1 cellular context compared by ENCODE assay signal in the genomic region with DNA sequence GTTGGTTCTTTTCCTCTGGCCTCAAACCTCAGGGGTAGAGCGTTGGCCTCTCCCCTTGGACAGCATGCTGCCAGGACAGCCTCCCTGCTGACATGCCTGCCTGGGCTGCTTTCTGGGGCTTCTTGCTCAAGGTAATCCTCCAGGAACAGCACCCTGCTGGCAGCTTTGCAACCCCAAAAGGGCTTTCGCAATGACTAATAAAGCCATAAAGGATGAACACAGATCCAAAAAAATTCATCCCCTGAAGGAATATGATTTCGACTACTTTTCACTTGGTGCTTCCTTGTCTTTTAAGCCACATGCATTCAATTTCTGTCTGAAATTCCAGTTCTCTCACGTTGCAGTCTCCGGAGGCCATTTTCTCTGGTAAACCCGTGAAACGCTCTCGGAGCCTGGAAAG.
TF ChIP-seq lines count a peak whose summit lies in the region.

No MANE protein-coding gene starts in this region.

TF ChIP-seq in GM23338, 12 proteins besides CTCF, POLR2A, EP300 and RAD21:
- TF ChIP-seq ZNF114 (CRISPR knock-in tag; IDR thresholded peaks at IDR 0.05) (no peak), STAT1 (IDR thresholded peaks at IDR 0.05; ENCODE audit: unreplicated experiment) (no peak), ZNF331 (CRISPR knock-in tag; IDR thresholded peaks at IDR 0.05; ENCODE audit: low read depth) (no peak), EZH2 (IDR thresholded peaks at IDR 0.05; ENCODE audit: low read depth, unreplicated experiment) (no peak), JUNB (IDR thresholded peaks at IDR 0.05; ENCODE audit: unreplicated experiment) (no peak), NANOG (IDR thresholded peaks at IDR 0.05; ENCODE audit: borderline replicate concordance) (no peak), CREB1 (CRISPR knock-in tag; IDR thresholded peaks at IDR 0.05; ENCODE audit: low read depth) (no peak), EZH2phosphoT487 (IDR thresholded peaks at IDR 0.05; ENCODE audit: unreplicated experiment) (no peak)
- TF ChIP-seq, protein P1, sequence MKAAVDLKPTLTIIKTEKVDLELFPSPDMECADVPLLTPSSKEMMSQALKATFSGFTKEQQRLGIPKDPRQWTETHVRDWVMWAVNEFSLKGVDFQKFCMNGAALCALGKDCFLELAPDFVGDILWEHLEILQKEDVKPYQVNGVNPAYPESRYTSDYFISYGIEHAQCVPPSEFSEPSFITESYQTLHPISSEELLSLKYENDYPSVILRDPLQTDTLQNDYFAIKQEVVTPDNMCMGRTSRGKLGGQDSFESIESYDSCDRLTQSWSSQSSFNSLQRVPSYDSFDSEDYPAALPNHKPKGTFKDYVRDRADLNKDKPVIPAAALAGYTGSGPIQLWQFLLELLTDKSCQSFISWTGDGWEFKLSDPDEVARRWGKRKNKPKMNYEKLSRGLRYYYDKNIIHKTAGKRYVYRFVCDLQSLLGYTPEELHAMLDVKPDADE (IDR thresholded peaks at IDR 0.05) = no peak
- TF ChIP-seq, protein P2, sequence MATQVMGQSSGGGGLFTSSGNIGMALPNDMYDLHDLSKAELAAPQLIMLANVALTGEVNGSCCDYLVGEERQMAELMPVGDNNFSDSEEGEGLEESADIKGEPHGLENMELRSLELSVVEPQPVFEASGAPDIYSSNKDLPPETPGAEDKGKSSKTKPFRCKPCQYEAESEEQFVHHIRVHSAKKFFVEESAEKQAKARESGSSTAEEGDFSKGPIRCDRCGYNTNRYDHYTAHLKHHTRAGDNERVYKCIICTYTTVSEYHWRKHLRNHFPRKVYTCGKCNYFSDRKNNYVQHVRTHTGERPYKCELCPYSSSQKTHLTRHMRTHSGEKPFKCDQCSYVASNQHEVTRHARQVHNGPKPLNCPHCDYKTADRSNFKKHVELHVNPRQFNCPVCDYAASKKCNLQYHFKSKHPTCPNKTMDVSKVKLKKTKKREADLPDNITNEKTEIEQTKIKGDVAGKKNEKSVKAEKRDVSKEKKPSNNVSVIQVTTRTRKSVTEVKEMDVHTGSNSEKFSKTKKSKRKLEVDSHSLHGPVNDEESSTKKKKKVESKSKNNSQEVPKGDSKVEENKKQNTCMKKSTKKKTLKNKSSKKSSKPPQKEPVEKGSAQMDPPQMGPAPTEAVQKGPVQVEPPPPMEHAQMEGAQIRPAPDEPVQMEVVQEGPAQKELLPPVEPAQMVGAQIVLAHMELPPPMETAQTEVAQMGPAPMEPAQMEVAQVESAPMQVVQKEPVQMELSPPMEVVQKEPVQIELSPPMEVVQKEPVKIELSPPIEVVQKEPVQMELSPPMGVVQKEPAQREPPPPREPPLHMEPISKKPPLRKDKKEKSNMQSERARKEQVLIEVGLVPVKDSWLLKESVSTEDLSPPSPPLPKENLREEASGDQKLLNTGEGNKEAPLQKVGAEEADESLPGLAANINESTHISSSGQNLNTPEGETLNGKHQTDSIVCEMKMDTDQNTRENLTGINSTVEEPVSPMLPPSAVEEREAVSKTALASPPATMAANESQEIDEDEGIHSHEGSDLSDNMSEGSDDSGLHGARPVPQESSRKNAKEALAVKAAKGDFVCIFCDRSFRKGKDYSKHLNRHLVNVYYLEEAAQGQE (IDR thresholded peaks at IDR 0.05; ENCODE audit: unreplicated experiment) = no peak
- TF ChIP-seq, protein P3, sequence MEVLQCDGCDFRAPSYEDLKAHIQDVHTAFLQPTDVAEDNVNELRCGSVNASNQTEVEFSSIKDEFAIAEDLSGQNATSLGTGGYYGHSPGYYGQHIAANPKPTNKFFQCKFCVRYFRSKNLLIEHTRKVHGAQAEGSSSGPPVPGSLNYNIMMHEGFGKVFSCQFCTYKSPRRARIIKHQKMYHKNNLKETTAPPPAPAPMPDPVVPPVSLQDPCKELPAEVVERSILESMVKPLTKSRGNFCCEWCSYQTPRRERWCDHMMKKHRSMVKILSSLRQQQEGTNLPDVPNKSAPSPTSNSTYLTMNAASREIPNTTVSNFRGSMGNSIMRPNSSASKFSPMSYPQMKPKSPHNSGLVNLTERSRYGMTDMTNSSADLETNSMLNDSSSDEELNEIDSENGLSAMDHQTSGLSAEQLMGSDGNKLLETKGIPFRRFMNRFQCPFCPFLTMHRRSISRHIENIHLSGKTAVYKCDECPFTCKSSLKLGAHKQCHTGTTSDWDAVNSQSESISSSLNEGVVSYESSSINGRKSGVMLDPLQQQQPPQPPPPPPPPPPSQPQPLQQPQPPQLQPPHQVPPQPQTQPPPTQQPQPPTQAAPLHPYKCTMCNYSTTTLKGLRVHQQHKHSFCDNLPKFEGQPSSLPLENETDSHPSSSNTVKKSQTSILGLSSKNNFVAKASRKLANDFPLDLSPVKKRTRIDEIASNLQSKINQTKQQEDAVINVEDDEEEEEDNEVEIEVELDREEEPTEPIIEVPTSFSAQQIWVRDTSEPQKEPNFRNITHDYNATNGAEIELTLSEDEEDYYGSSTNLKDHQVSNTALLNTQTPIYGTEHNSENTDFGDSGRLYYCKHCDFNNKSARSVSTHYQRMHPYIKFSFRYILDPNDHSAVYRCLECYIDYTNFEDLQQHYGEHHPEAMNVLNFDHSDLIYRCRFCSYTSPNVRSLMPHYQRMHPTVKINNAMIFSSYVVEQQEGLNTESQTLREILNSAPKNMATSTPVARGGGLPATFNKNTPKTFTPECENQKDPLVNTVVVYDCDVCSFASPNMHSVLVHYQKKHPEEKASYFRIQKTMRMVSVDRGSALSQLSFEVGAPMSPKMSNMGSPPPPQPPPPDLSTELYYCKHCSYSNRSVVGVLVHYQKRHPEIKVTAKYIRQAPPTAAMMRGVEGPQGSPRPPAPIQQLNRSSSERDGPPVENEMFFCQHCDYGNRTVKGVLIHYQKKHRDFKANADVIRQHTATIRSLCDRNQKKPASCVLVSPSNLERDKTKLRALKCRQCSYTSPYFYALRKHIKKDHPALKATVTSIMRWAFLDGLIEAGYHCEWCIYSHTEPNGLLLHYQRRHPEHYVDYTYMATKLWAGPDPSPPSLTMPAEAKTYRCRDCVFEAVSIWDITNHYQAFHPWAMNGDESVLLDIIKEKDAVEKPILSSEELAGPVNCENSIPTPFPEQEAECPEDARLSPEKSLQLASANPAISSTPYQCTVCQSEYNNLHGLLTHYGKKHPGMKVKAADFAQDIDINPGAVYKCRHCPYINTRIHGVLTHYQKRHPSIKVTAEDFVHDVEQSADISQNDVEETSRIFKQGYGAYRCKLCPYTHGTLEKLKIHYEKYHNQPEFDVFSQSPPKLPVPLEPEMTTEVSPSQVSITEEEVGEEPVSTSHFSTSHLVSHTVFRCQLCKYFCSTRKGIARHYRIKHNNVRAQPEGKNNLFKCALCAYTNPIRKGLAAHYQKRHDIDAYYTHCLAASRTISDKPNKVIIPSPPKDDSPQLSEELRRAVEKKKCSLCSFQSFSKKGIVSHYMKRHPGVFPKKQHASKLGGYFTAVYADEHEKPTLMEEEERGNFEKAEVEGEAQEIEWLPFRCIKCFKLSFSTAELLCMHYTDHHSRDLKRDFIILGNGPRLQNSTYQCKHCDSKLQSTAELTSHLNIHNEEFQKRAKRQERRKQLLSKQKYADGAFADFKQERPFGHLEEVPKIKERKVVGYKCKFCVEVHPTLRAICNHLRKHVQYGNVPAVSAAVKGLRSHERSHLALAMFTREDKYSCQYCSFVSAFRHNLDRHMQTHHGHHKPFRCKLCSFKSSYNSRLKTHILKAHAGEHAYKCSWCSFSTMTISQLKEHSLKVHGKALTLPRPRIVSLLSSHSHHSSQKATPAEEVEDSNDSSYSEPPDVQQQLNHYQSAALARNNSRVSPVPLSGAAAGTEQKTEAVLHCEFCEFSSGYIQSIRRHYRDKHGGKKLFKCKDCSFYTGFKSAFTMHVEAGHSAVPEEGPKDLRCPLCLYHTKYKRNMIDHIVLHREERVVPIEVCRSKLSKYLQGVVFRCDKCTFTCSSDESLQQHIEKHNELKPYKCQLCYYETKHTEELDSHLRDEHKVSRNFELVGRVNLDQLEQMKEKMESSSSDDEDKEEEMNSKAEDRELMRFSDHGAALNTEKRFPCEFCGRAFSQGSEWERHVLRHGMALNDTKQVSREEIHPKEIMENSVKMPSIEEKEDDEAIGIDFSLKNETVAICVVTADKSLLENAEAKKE (CRISPR knock-in tag; IDR thresholded peaks at IDR 0.05) = no peak
